9 cellular contexts compared by ENCODE assay signal in the genomic region with DNA sequence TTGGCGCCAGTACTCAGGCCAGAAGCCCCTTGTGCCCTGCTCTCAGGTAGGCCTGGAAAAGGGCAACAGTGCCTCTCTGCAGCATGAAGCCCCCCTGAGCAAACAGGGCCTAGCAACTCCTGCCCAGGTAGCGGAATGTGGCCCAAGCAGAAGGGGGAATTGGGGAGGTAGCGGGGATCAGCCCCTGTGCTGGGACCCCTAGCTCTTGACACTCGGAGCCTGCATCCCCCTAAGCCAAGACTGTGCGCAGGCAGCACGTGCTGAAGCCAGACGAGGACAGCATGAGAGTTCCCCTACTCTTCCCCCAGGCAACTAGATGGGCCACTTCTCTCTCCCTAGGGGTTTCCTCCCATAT. TPM values are rescaled to one million over a fixed set of nuclear protein-coding genes. Genes with fewer than 3 reads are reported as not detected.
A peak's percentile ranks its signal among the peaks of the same experiment; 100 is the strongest.
DNase-seq lines count a peak whose midpoint lies in the region; ATAC-seq and TF ChIP-seq lines count a peak whose summit lies in the region.
"Had no signal": no experiment of that assay in that cellular context is flagged by ENCODE, and none has a peak within 500 bp of the region (broad histone marks: within the 10 kb centered on the region; RNA-seq: fewer than 3 reads in every experiment).

No MANE protein-coding gene starts in this region.

- no peak for TF ChIP-seq EP300 in tibial nerve (IDR thresholded peaks at IDR 0.05)

- H3K4me1 ChIP-seq in adrenal gland (replicated peaks in 1 of 2) (peaks cover 42 to 44% of the 10 kb centered on the region in 2 donors), right lobe of liver (peaks cover 0 to 43% (median 19%) of the 10 kb centered on the region in 4 donors), tibial nerve (peaks cover 0 to 58% (median 32%) of the 10 kb centered on the region in 4 donors)

- TF ChIP-seq POLR2A in adrenal gland (IDR thresholded peaks at IDR 0.05), result no peak
- no peak for TF ChIP-seq POLR2A in right lobe of liver (IDR thresholded peaks at IDR 0.05)
- no peak for TF ChIP-seq POLR2A in tibial nerve (IDR thresholded peaks at IDR 0.05)

- TF ChIP-seq CTCF in adrenal gland (IDR thresholded peaks at IDR 0.05), result no peak
- TF ChIP-seq CTCF in right lobe of liver (IDR thresholded peaks at IDR 0.05), result no peak
- TF ChIP-seq CTCF in tibial nerve (IDR thresholded peaks at IDR 0.05), result no peak

- no peak for ATAC-seq in right lobe of liver
- ATAC-seq in HG03571 (IDR thresholded peaks at IDR 0.05; ENCODE audit: unreplicated experiment), result no peak

- CTCF ChIA-PET in activated naive CD4-positive, alpha-beta T cell treated with anti-CD3 and anti-CD28 coated beads for 36 hours (lab: Charles Lee), result no interaction called here

- H3K27me3 ChIP-seq in adrenal gland (no peaks in the 10 kb centered on the region), right lobe of liver (no peaks in the 10 kb centered on the region), tibial nerve (no peaks in the 10 kb centered on the region)

- H3K36me3 ChIP-seq in adrenal gland (replicated peaks in 1 of 2), result peaks cover 0 to 63% of the 10 kb centered on the region in 2 donors
- H3K36me3 ChIP-seq in right lobe of liver, result peaks cover 0 to 19% (median 6%) of the 10 kb centered on the region in 4 donors
- H3K36me3 ChIP-seq in tibial nerve, result peaks cover 3 to 72% (median 12%) of the 10 kb centered on the region in 3 donors

- DNase-seq in activated naive CD4-positive, alpha-beta T cell treated with anti-CD3 and anti-CD28 coated beads for 36 hours, result no peak
- no peak for DNase-seq in activated naive CD4-positive, alpha-beta T cell (lab: John Stamatoyannopoulos, UW)
- DNase-seq in adrenal gland (no peak), right lobe of liver (peak in 1 of 3 donors; percentile 26), tibial nerve (ENCODE audit: low spot score in 2 of 2) (no peak), DMS 273 (lab: John Stamatoyannopoulos, UW; ENCODE audit: unreplicated experiment) (no peak), hippocampal formation (lab: John Stamatoyannopoulos, UW) (no peak)

- intact Hi-C loops in activated naive CD4-positive, alpha-beta T cell treated with anti-CD3 and anti-CD28 coated beads for 36 hours (cut with micrococcal nuclease), result loop anchor here (1.0 to 2.0 kb wide), 3 partner anchors 14 to 23 kb away; a partner anchor contains a TSS
- intact Hi-C loops in adrenal gland (cut with DNase I) (no loop called here), right lobe of liver (cut with DNase I) (no loop called here)

- peaks cover 25% of the 10 kb centered on the region for H3K36me3 Mint-ChIP-seq in activated naive CD4-positive, alpha-beta T cell treated with anti-CD3 and anti-CD28 coated beads for 36 hours (ENCODE audit: low read depth)

- no peaks in the 10 kb centered on the region for H3K9me3 ChIP-seq in adrenal gland (replicated peaks in 1 of 3)
- no peaks in the 10 kb centered on the region for H3K9me3 ChIP-seq in right lobe of liver
- no peaks in the 10 kb centered on the region for H3K9me3 ChIP-seq in tibial nerve

- no peaks in the 10 kb centered on the region for H3K27me3 Mint-ChIP-seq in activated naive CD4-positive, alpha-beta T cell treated with anti-CD3 and anti-CD28 coated beads for 36 hours (ENCODE audit: low read depth)

- H3K4me3 ChIP-seq in adrenal gland (peak overlapping the region; percentile 6 to 90 (median 44)), right lobe of liver (peak overlapping the region; percentile 79 to 95 (median 84)), tibial nerve (peak overlapping the region; percentile 52 to 99 (median 79))

- 62 to 70% (median 68%) methylated on average over 4 to 7 of the region's 7 CpGs; no CpG with 5 or more reads in 1 of the 4 donors for WGBS in adrenal gland, 4 donors
- WGBS in right lobe of liver (ENCODE audit: insufficient coverage, low coverage, low lambda C conversion rate, missing lambda C conversion rate), result no CpG with 5 or more reads among the region's 7 CpGs
- WGBS in tibial nerve, 2 donors, result 55% methylated on average over 7 of the region's 7 CpGs

- H3K27ac ChIP-seq in adrenal gland (peak overlapping the region; percentile 78 to 98 (median 95)), right lobe of liver (peak overlapping the region; percentile 90 to 97 (median 95)), tibial nerve (peak overlapping the region; percentile 88 to 97 (median 96))

- peak overlapping the region; percentile 94 for H3K4me3 Mint-ChIP-seq in activated naive CD4-positive, alpha-beta T cell treated with anti-CD3 and anti-CD28 coated beads for 36 hours

- no peaks in the 10 kb centered on the region for H3K9me3 Mint-ChIP-seq in activated naive CD4-positive, alpha-beta T cell treated with anti-CD3 and anti-CD28 coated beads for 36 hours

- peak overlapping the region; percentile 96 for H3K27ac Mint-ChIP-seq in activated naive CD4-positive, alpha-beta T cell treated with anti-CD3 and anti-CD28 coated beads for 36 hours

- H3K4me1 Mint-ChIP-seq in activated naive CD4-positive, alpha-beta T cell treated with anti-CD3 and anti-CD28 coated beads for 36 hours (ENCODE audit: low read depth), result peaks cover 41% of the 10 kb centered on the region

RNA-seq across cellular contexts. Expression of a gene that starts 0.8 kb away (rescaled TPM):
- 10 to 100 TPM; 39.2 to 41.4 TPM for total RNA-seq in activated naive CD4-positive, alpha-beta T cell treated with anti-CD3 and anti-CD28 coated beads for 36 hours
- total RNA-seq in adrenal gland (10 to 100 TPM; 27.5 to 95.8 (median 80.3) TPM), right lobe of liver (10 to 100 TPM; 14.8 to 23.8 (median 18.2) TPM), tibial nerve (10 to 100 TPM; 31.8 to 42.7 (median 36.1) TPM)
- polyA plus RNA-seq in adrenal gland, result 10 to 100 TPM; 53.5 to 95.6 (median 58.0) TPM

RNA-seq across cellular contexts. Expression of a gene that starts 14.4 kb away (rescaled TPM):
- total RNA-seq in activated naive CD4-positive, alpha-beta T cell treated with anti-CD3 and anti-CD28 coated beads for 36 hours, result 10 to 100 TPM; 36.6 to 38.4 TPM
- total RNA-seq in adrenal gland (10 to 100 TPM; 37.6 to 67.7 (median 45.4) TPM), right lobe of liver (10 to 100 TPM in 3 of 6 experiments, 1 to 10 TPM in 3; 7.9 to 12.3 (median 10.6) TPM), tibial nerve (10 to 100 TPM; 25.6 to 52.2 (median 31.1) TPM)
- 10 to 100 TPM; 33.7 to 65.4 (median 44.3) TPM for polyA plus RNA-seq in adrenal gland

RNA-seq across cellular contexts. Expression of a gene that starts 18.7 kb away (rescaled TPM):
- total RNA-seq in activated naive CD4-positive, alpha-beta T cell treated with anti-CD3 and anti-CD28 coated beads for 36 hours, result under 1 TPM; 0.67 to 0.86 TPM
- total RNA-seq in adrenal gland, result 1 to 10 TPM in 1 of 8 donors, not detected in 7; 2.9 TPM
- polyA plus RNA-seq in adrenal gland, result 1 to 10 TPM in 1 of 3 donors, not detected in 2; 2.7 TPM
- 1 to 10 TPM in 1 of 6 experiments, not detected in 5; 1.4 TPM for total RNA-seq in right lobe of liver
- total RNA-seq in tibial nerve, result not detected
- total RNA-seq: pulmonary artery endothelial cell had no signal

RNA-seq across cellular contexts. Expression of a gene that starts 26.4 kb away (rescaled TPM):
- 100 to 1,000 TPM; 133 to 134 TPM for total RNA-seq in activated naive CD4-positive, alpha-beta T cell treated with anti-CD3 and anti-CD28 coated beads for 36 hours
- total RNA-seq in adrenal gland (1 to 10 TPM in 7 of 8 donors, not detected in 1; 1.0 to 5.5 (median 2.8) TPM), right lobe of liver (1 to 10 TPM in 3 of 6 experiments, under 1 TPM in 3; 0.12 to 1.7 (median 0.93) TPM), tibial nerve (1 to 10 TPM in 3 of 4 donors, not detected in 1; 1.4 to 4.8 (median 3.6) TPM)
- 10 to 100 TPM in 1 of 3 donors, 1 to 10 TPM in 1, under 1 TPM in 1; 0.75 to 19.8 (median 9.3) TPM for polyA plus RNA-seq in adrenal gland

RNA-seq across cellular contexts. Expression of a gene that starts 39.3 kb away (rescaled TPM):
- 1 to 10 TPM; 5.3 to 6.0 TPM for total RNA-seq in activated naive CD4-positive, alpha-beta T cell treated with anti-CD3 and anti-CD28 coated beads for 36 hours
- total RNA-seq in adrenal gland, result 10 to 100 TPM in 3 of 8 donors, 1 to 10 TPM in 5; 7.3 to 23.8 (median 9.0) TPM
- polyA plus RNA-seq in adrenal gland, result 1 to 10 TPM; 2.6 to 5.6 (median 4.2) TPM
- total RNA-seq in right lobe of liver, result 1 to 10 TPM; 2.9 to 4.3 (median 3.9) TPM
- 1 to 10 TPM; 5.5 to 7.5 (median 7.3) TPM for total RNA-seq in tibial nerve
